ENCODE assay signal across 8 cellular contexts in genomic region chr10:6202098-6202683, GRCh38. TPM values are rescaled to one million over a fixed set of nuclear protein-coding genes. Genes with fewer than 3 reads are reported as not detected.
A peak's percentile ranks its signal among the peaks of the same experiment; 100 is the strongest.
DNase-seq lines count a peak whose midpoint lies in the region; ATAC-seq lines count a peak whose summit lies in the region.

No MANE protein-coding gene starts in this region.

- POLR2A ChIA-PET in activated CD4-positive, alpha-beta T cell treated with anti-CD3 and anti-CD28 coated beads, Interleukin-2, amount 10 ng/mL, durations not matched to agents 7 days and 5 days (lab: Charles Lee): interaction anchor here (0.9 to 1.2 kb wide), 4 partner anchors 29 to 207 kb away, joined by 3 to 6 read pairs (median 4); no protein-coding TSS in a partner anchor

- H3K4me1 ChIP-seq in right cardiac atrium (ENCODE audit: control insufficient read depth, insufficient read depth, low read length): peaks cover 9% of the 10 kb centered on the region

- no peaks in the 10 kb centered on the region for H3K27me3 Mint-ChIP-seq in activated naive CD4-positive, alpha-beta T cell treated with anti-CD3 and anti-CD28 coated beads for 36 hours (ENCODE audit: low read depth)
- H3K27me3 Mint-ChIP-seq in activated CD4-positive, alpha-beta T cell treated with anti-CD3 and anti-CD28 coated beads, Interleukin-2, amount 10 ng/mL, durations not matched to agents 7 days and 5 days: no peaks in the 10 kb centered on the region

- no peaks in the 10 kb centered on the region for H3K27me3 ChIP-seq in right cardiac atrium (ENCODE audit: control insufficient read depth, insufficient read depth)

- peaks cover 32% of the 10 kb centered on the region for H3K4me1 Mint-ChIP-seq in activated naive CD4-positive, alpha-beta T cell treated with anti-CD3 and anti-CD28 coated beads for 36 hours (ENCODE audit: low read depth)
- peaks cover 39% of the 10 kb centered on the region for H3K4me1 Mint-ChIP-seq in activated CD4-positive, alpha-beta T cell treated with anti-CD3 and anti-CD28 coated beads, Interleukin-2, amount 10 ng/mL, durations not matched to agents 7 days and 5 days

- no peaks in the 10 kb centered on the region for H3K9me3 Mint-ChIP-seq in activated naive CD4-positive, alpha-beta T cell treated with anti-CD3 and anti-CD28 coated beads for 36 hours
- no peaks in the 10 kb centered on the region for H3K9me3 Mint-ChIP-seq in activated CD4-positive, alpha-beta T cell treated with anti-CD3 and anti-CD28 coated beads, Interleukin-2, amount 10 ng/mL, durations not matched to agents 7 days and 5 days

- H3K27ac Mint-ChIP-seq in activated naive CD4-positive, alpha-beta T cell treated with anti-CD3 and anti-CD28 coated beads for 36 hours: peak overlapping the region; percentile 83
- peak overlapping the region; percentile 90 for H3K27ac Mint-ChIP-seq in activated CD4-positive, alpha-beta T cell treated with anti-CD3 and anti-CD28 coated beads, Interleukin-2, amount 10 ng/mL, durations not matched to agents 7 days and 5 days

- H3K27ac ChIP-seq in right cardiac atrium (ENCODE audit: low read length): no peak overlapping the region

- peak overlapping the region; percentile 89 for H3K4me3 Mint-ChIP-seq in activated naive CD4-positive, alpha-beta T cell treated with anti-CD3 and anti-CD28 coated beads for 36 hours
- peak overlapping the region; percentile 79 for H3K4me3 Mint-ChIP-seq in activated CD4-positive, alpha-beta T cell treated with anti-CD3 and anti-CD28 coated beads, Interleukin-2, amount 10 ng/mL, durations not matched to agents 7 days and 5 days

- peak; percentile 20 for DNase-seq in activated naive CD4-positive, alpha-beta T cell treated with anti-CD3 and anti-CD28 coated beads for 36 hours
- no peak for DNase-seq in activated naive CD4-positive, alpha-beta T cell treated with anti-CD3 and anti-CD28 coated beads, Interleukin-2, amount 50 U/mL, for 16 hours
- no peak for DNase-seq in activated CD4-positive, alpha-beta T cell treated with anti-CD3 and anti-CD28 coated beads, Interleukin-2, amount 10 ng/mL, durations not matched to agents 7 days and 5 days
- DNase-seq in right cardiac atrium: no peak
- peak; percentile 8 to 13 for DNase-seq in stimulated activated CD4-positive, alpha-beta T cell treated with anti-CD3 and anti-CD28 coated beads, Interleukin-1b, Interleukin-23, amount 100 ng/mL, for 4 hours (ENCODE audit: low read depth in 2 of 2)
- DNase-seq in NCI-H2107 (lab: John Stamatoyannopoulos, UW): no peak
- no peak for DNase-seq in KG1 (lab: John Stamatoyannopoulos, UW)
- no peak for DNase-seq in NCI-H2081 treated with DMSO at 0.1 percent for 48 hours (lab: John Stamatoyannopoulos, UW)

- WGBS in right cardiac atrium: under 1% methylated on average over 29 of the region's 29 CpGs

- no peaks in the 10 kb centered on the region for H3K9me3 ChIP-seq in right cardiac atrium (ENCODE audit: control insufficient read depth, low read length)

- CTCF ChIA-PET in activated naive CD4-positive, alpha-beta T cell treated with anti-CD3 and anti-CD28 coated beads for 36 hours (lab: Charles Lee): interaction anchor here (0.5 to 2.6 kb wide), 39 partner anchors 9 to 385 kb away, joined by 3 to 66 read pairs (median 4); no protein-coding TSS in a partner anchor
- CTCF ChIA-PET in activated CD4-positive, alpha-beta T cell treated with anti-CD3 and anti-CD28 coated beads, Interleukin-2, amount 10 ng/mL, durations not matched to agents 7 days and 5 days (lab: Charles Lee): interaction anchor here (0.7 to 6.6 kb wide), 74 partner anchors 8 to 476 kb away, joined by 3 to 73 read pairs (median 5); no protein-coding TSS in a partner anchor

- peak overlapping the region; percentile 57 for H3K4me3 ChIP-seq in right cardiac atrium (ENCODE audit: low read length)

- no peak for ATAC-seq in right cardiac atrium

- H3K36me3 Mint-ChIP-seq in activated naive CD4-positive, alpha-beta T cell treated with anti-CD3 and anti-CD28 coated beads for 36 hours (ENCODE audit: low read depth): peaks cover 9% of the 10 kb centered on the region
- peaks cover 18% of the 10 kb centered on the region for H3K36me3 Mint-ChIP-seq in activated CD4-positive, alpha-beta T cell treated with anti-CD3 and anti-CD28 coated beads, Interleukin-2, amount 10 ng/mL, durations not matched to agents 7 days and 5 days (ENCODE audit: low read depth)

- intact Hi-C loops in activated naive CD4-positive, alpha-beta T cell treated with anti-CD3 and anti-CD28 coated beads for 36 hours (cut with micrococcal nuclease): loop anchor here (1.0 to 10.0 kb wide), 8 partner anchors 39 to 465 kb away; no protein-coding TSS in a partner anchor
- intact Hi-C loops in right cardiac atrium (cut with DNase I): loop anchor here in 3 of 4 donors (2.0 to 10.0 kb wide), 5 partner anchors 40 to 200 kb away; no protein-coding TSS in a partner anchor

RNA-seq across cellular contexts. Expression of gene PFKFB3, which starts 0.5 kb away (rescaled TPM):
- total RNA-seq in activated naive CD4-positive, alpha-beta T cell treated with anti-CD3 and anti-CD28 coated beads for 36 hours: 10 to 100 TPM; 87.7 to 88.5 TPM
- total RNA-seq in activated CD4-positive, alpha-beta T cell treated with anti-CD3 and anti-CD28 coated beads, Interleukin-2, amount 10 ng/mL, durations not matched to agents 7 days and 5 days: 10 to 100 TPM; 77.1 to 82.2 TPM
- 10 to 100 TPM; 10.5 to 15.1 (median 11.7) TPM for total RNA-seq in right cardiac atrium
- 11.2 TPM for polyA plus RNA-seq in right cardiac atrium

Comparison
In these comparisons a context has a peak if more than half of its experiments do, and no peak if none do; other contexts are left out.
1. DNase-seq: peak in activated naive CD4-positive, alpha-beta T cell treated with anti-CD3 and anti-CD28 coated beads for 36 hours (single experiment) and stimulated activated CD4-positive, alpha-beta T cell treated with anti-CD3 and anti-CD28 coated beads, Interleukin-1b, Interleukin-23, amount 100 ng/mL, for 4 hours (2 of 2); none in activated naive CD4-positive, alpha-beta T cell treated with anti-CD3 and anti-CD28 coated beads, Interleukin-2, amount 50 U/mL, for 16 hours (single experiment), activated CD4-positive, alpha-beta T cell treated with anti-CD3 and anti-CD28 coated beads, Interleukin-2, amount 10 ng/mL, durations not matched to agents 7 days and 5 days (single experiment), right cardiac atrium (0 of 3), NCI-H2107 (single experiment), KG1 (single experiment) and NCI-H2081 treated with DMSO at 0.1 percent for 48 hours (single experiment).
2. RNA of gene PFKFB3, which starts 0.5 kb away (total RNA-seq): 87.7 to 88.5 TPM in activated naive CD4-positive, alpha-beta T cell treated with anti-CD3 and anti-CD28 coated beads for 36 hours and 77.1 to 82.2 TPM in activated CD4-positive, alpha-beta T cell treated with anti-CD3 and anti-CD28 coated beads, Interleukin-2, amount 10 ng/mL, durations not matched to agents 7 days and 5 days; 10.5 to 15.1 TPM in right cardiac atrium; every median in the first group is over 4 times any median in the second.